In genomic region chrX:109843963-109844751, GRCh38 we compare ENCODE assay signal across 12 cellular contexts.
A peak's percentile ranks its signal among the peaks of the same experiment; 100 is the strongest.
DNase-seq lines count a peak whose midpoint lies in the region; ATAC-seq, FAIRE-seq and TF ChIP-seq lines count a peak whose summit lies in the region.
"Had no signal": no experiment of that assay in that cellular context is flagged by ENCODE, and none has a peak within 500 bp of the region (broad histone marks: within the 10 kb centered on the region; RNA-seq: fewer than 3 reads in every experiment).

No MANE protein-coding gene starts in this region.

- H3K4me3 ChIP-seq in mammary epithelial cell (replicated peaks in 1 of 3; ENCODE audit: insufficient read depth in 1 of 3, low read depth in 2 of 3, low read length in 3 of 3) (no peak overlapping the region), gastroesophageal sphincter (no peak overlapping the region)

- no peaks in the 10 kb centered on the region for H3K79me2 ChIP-seq in mammary epithelial cell (ENCODE audit: insufficient read depth, low read length)

- in situ Hi-C loops in mammary epithelial cell (cut with MboI; ENCODE audit: low sequenced_read_pairs in 2 of 2), result loop anchor here in 1 of 2 donors (10.0 kb wide), 1 partner anchor 109 kb away; the partner anchor contains the start of gene ACSL4

- H3K9me3 ChIP-seq in mammary epithelial cell (replicated peaks; ENCODE audit: insufficient read depth, low read length) (no peaks in the 10 kb centered on the region), gastroesophageal sphincter (no peaks in the 10 kb centered on the region)

- H3K4me1 ChIP-seq in mammary epithelial cell (ENCODE audit: insufficient read depth, low read length) (peaks cover 29% of the 10 kb centered on the region), gastroesophageal sphincter (no peaks in the 10 kb centered on the region)

- DNase-seq in Right ventricle myocardium superior (peak; percentile 38), Right ventricle myocardium inferior (ENCODE audit: missing footprints) (no peak), mammary epithelial cell (no peak), NCI-H1930 (lab: John Stamatoyannopoulos, UW) (no peak), GM12892 (ENCODE audit: insufficient read length) (no peak), T-helper 1 cell (no peak)
- DNase-seq: activated T-cell treated with anti-CD3 and anti-CD28 coated beads, Interleukin-2, amount 50 U/mL, for 24 hours; AML-193; effector CD8-positive, alpha-beta T cell; SHP77 had no signal

- dilution Hi-C loops in mammary epithelial cell (cut with HindIII; ENCODE audit: low sequenced_read_pairs), result no loop called here

- H3K27ac ChIP-seq in mammary epithelial cell (ENCODE audit: insufficient read depth, low read depth, low read length), result no peak overlapping the region
- H3K27ac ChIP-seq in gastroesophageal sphincter, result no peak overlapping the region

- H3K36me3 ChIP-seq in mammary epithelial cell (ENCODE audit: insufficient read depth, low read length) (no peaks in the 10 kb centered on the region), gastroesophageal sphincter (no peaks in the 10 kb centered on the region)

- 90% methylated on average over 1 of the region's 1 CpG for WGBS in mammary epithelial cell (ENCODE audit: low coverage, missing lambda C conversion rate)
- 100% methylated on average over 1 of the region's 1 CpG; no CpG with 5 or more reads in 1 of the 2 donors for WGBS in gastroesophageal sphincter (ENCODE audit: low coverage in 1 of 2), 2 donors

- no peak for ATAC-seq in Right ventricle myocardium superior (ENCODE audit: poor library complexity)
- ATAC-seq in Right ventricle myocardium inferior, result no peak
- ATAC-seq in HG03342 (IDR thresholded peaks at IDR 0.05; ENCODE audit: unreplicated experiment), result peak; percentile 54
- ATAC-seq in gastroesophageal sphincter, result no peak

- TF ChIP-seq POLR2A in GM12892 (IDR thresholded peaks at IDR 0.05; ENCODE audit: low read depth, low read length), result no peak
- no peak for TF ChIP-seq POLR2A in gastroesophageal sphincter (IDR thresholded peaks at IDR 0.05)

- no peaks in the 10 kb centered on the region for H4K20me1 ChIP-seq in mammary epithelial cell (ENCODE audit: insufficient read depth, low read length)

- H3K27me3 ChIP-seq in mammary epithelial cell (ENCODE audit: insufficient read depth, low read length) (peaks cover 2% of the 10 kb centered on the region), gastroesophageal sphincter (no peaks in the 10 kb centered on the region)

- no peak overlapping the region for H3K4me2 ChIP-seq in mammary epithelial cell (ENCODE audit: insufficient read depth, low read depth, low read length)

- no peak overlapping the region for H3K9ac ChIP-seq in mammary epithelial cell (ENCODE audit: insufficient read depth, low read length)

- intact Hi-C loops in Right ventricle myocardium superior (cut with DNase I) (no loop called here), Right ventricle myocardium inferior (cut with DNase I) (no loop called here), mammary epithelial cell (cut with micrococcal nuclease) (loop anchor here (5.0 kb wide), 1 partner anchor 132 kb away; no protein-coding TSS in a partner anchor)

- CTCF ChIA-PET in mammary epithelial cell (lab: Charles Lee; ENCODE audit: low non-redundant PET), result no interaction called here

- TF ChIP-seq CTCF in mammary epithelial cell (conservative IDR thresholded peaks at IDR 0.05 in 1 of 2, IDR thresholded peaks at IDR 0.05 in 1 of 2; ENCODE audit: extremely low read depth in 1 of 2, insufficient read depth in 1 of 2, low read depth in 1 of 2, low read length in 2 of 2) (no peak), gastroesophageal sphincter (IDR thresholded peaks at IDR 0.05) (no peak)

- H2AFZ ChIP-seq in mammary epithelial cell (ENCODE audit: low read depth, low read length), result peak overlapping the region; percentile 11

- BruUV-seq in mammary epithelial cell (replicated peaks; lab: Mats Ljungman, UMichigan), result no TSS peak

- TF ChIP-seq EP300 in gastroesophageal sphincter (IDR thresholded peaks at IDR 0.05), result no peak

- no peak for FAIRE-seq in GM12892 (lab: Jason Lieb, UNC)
